Comparison of ENCODE assay signal across 15 cellular contexts in the genomic region with DNA sequence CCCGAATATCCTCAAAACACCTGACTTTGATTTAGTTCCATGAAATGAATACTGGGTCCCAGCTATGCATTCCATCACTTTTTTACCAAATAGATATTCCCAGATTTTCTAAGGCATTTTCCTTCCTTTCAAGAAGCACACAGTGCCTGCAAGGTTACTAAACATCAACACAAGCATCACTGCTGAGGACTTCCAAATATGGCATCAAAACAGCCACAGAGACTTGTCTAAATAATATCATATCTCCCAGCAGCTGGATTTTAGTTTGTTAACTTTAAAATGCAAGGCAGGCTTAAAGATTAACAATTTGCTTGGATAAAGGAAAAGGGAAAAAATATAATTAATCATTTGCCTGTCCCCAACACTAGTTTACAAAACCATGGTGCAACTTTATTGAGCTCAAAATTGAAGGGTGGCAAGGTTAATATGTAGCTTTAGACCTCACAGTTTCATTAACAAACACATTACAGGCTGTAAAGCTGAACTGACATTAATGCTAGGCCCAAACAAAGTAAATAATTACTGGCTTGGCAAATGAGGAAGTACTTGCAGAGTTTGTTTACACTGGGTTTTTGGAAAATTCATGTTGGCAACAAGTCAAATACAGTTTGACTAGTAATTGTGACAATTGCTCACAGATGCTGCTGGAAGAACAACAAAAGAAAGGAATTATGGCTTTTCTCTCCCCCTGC.
A peak's percentile ranks its signal among the peaks of the same experiment; 100 is the strongest.
DNase-seq lines count a peak whose midpoint lies in the region; ATAC-seq, FAIRE-seq and TF ChIP-seq lines count a peak whose summit lies in the region.
"Had no signal": no experiment of that assay in that cellular context is flagged by ENCODE, and none has a peak within 500 bp of the region (broad histone marks: within the 10 kb centered on the region; RNA-seq: fewer than 3 reads in every experiment).

No MANE protein-coding gene starts in this region.

- H3K27ac ChIP-seq in A549: peak overlapping the region; percentile 43 to 54; a peak in 3 of 6 replicates
- peak overlapping the region in 1 of 2 donors; percentile 38 for H3K27ac ChIP-seq in kidney (ENCODE audit: low read depth in 2 of 2, low read length in 2 of 2)
- H3K27ac ChIP-seq: SJSA1, thyroid gland had no signal

- H3K9ac ChIP-seq in kidney (ENCODE audit: low read length in 2 of 2): no peak overlapping the region

- H3K36me3 Mint-ChIP-seq in T-helper 2 cell treated with Interferon-gamma antibody and Interleukin-4, amounts not matched to agents 5 μg/mL and 100 μg/mL, for 36 hours (ENCODE audit: low read depth): no peaks in the 10 kb centered on the region

- intact Hi-C loops in kidney (cut with DNase I): no loop called here

- peak in 1 of 2 experiments; percentile 84; a peak in 3 of 6 replicates for ATAC-seq in A549

- CTCF ChIA-PET in A549 (lab: Yijun Ruan, JAX): no interaction called here

- no peak for TF ChIP-seq POLR2A in A549 (IDR thresholded peaks at IDR 0.05; ENCODE audit: low read length)

- H3K9me3 ChIP-seq in A549 (no peaks in the 10 kb centered on the region), kidney (ENCODE audit: control insufficient read depth in 1 of 2, low read length in 2 of 2) (no peaks in the 10 kb centered on the region)
- H3K9me3 ChIP-seq: BLaER1 treated with 17β-estradiol and CSF1 and Interleukin-3, amounts not matched to agents 10 nM and 100 nM; SJSA1; thyroid gland had no signal

- H3K4me1 ChIP-seq in A549 (peaks cover 31% of the 10 kb centered on the region; the same call in 2 of the 3 replicates), kidney (ENCODE audit: control insufficient read depth in 1 of 2, insufficient read depth in 1 of 2, low read depth in 1 of 2, low read length in 2 of 2) (peaks cover 0 to 5% of the 10 kb centered on the region in 2 donors)
- H3K4me1 ChIP-seq: SJSA1 had no signal

- peaks cover 3% of the 10 kb centered on the region for H3K9me3 Mint-ChIP-seq in T-helper 2 cell treated with Interferon-gamma antibody and Interleukin-4, amounts not matched to agents 5 μg/mL and 100 μg/mL, for 36 hours

- TF ChIP-seq EP300 in A549 (IDR thresholded peaks at IDR 0.05): no peak

- H3K27ac Mint-ChIP-seq in T-helper 2 cell treated with Interferon-gamma antibody and Interleukin-4, amounts not matched to agents 5 μg/mL and 100 μg/mL, for 36 hours: no peak overlapping the region

- FAIRE-seq in A549 (lab: Jason Lieb, UNC): no peak
- FAIRE-seq in TTC549 (lab: Jason Lieb, UNC): peak; percentile 56
- FAIRE-seq in kidney (lab: Jason Lieb, UNC): peak; percentile 96
- FAIRE-seq: GM18507 had no signal

- TF ChIP-seq CTCF in A549 (IDR thresholded peaks at IDR 0.05) (no peak), LNCaP clone FGC (IDR thresholded peaks at IDR 0.05; ENCODE audit: control insufficient read depth, extremely low read depth, insufficient read depth) (no peak), kidney (IDR thresholded peaks at IDR 0.05; ENCODE audit: borderline replicate concordance, extremely low read depth, insufficient read depth) (no peak)

- DNase-seq in A549 (ENCODE audit: low read depth in 1 of 2, low spot score in 1 of 2) (peak in 1 of 2 experiments; percentile 81), LNCaP clone FGC (ENCODE audit: low read depth) (peak; percentile 84), kidney (no peak), AML-193 (lab: John Stamatoyannopoulos, UW) (no peak)
- no peak for DNase-seq in T-helper 2 cell treated with Interferon-gamma antibody and Interleukin-4, amounts not matched to agents 5 μg/mL and 100 μg/mL, for 36 hours (ENCODE audit: low spot score)
- no peak for DNase-seq in stimulated activated CD4-positive, alpha-beta T cell treated with anti-CD3 and anti-CD28 coated beads, Interleukin-1b, Interleukin-23, amount 100 ng/mL, for 48 hours
- no peak for DNase-seq in stimulated activated CD4-positive, alpha-beta T cell treated with anti-CD3 and anti-CD28 coated beads, Interleukin-4, amount 100 ng/mL, for 24 hours
- DNase-seq: effector CD4-positive, alpha-beta T cell; stimulated activated CD4-positive, alpha-beta T cell treated with anti-CD3 and anti-CD28 coated beads, Interleukin-15, amount 100 ng/mL, for 24 hours; thyroid gland had no signal

- WGBS in A549 (ENCODE audit: missing lambda C conversion rate): 18% methylated on average over 1 of the region's 1 CpG

- no peak overlapping the region for H3K4me3 Mint-ChIP-seq in T-helper 2 cell treated with Interferon-gamma antibody and Interleukin-4, amounts not matched to agents 5 μg/mL and 100 μg/mL, for 36 hours

- H3K36me3 ChIP-seq in kidney (ENCODE audit: control insufficient read depth in 1 of 2, insufficient read depth in 2 of 2, low read length in 2 of 2): no peaks in the 10 kb centered on the region
- H3K36me3 ChIP-seq: BLaER1 treated with 17β-estradiol and CSF1 and Interleukin-3, amounts not matched to agents 10 nM and 100 nM; SJSA1; thyroid gland had no signal

- TF ChIP-seq RAD21 in A549 (conservative IDR thresholded peaks at IDR 0.05 in 1 of 2, IDR thresholded peaks at IDR 0.05 in 1 of 2): no peak

- POLR2A ChIA-PET in A549 (lab: Yijun Ruan, JAX): no interaction called here

- H3K4me2 ChIP-seq in A549: peak overlapping the region; percentile 43

- no peaks in the 10 kb centered on the region for H3K4me1 Mint-ChIP-seq in T-helper 2 cell treated with Interferon-gamma antibody and Interleukin-4, amounts not matched to agents 5 μg/mL and 100 μg/mL, for 36 hours (ENCODE audit: low read depth)

- H3K4me3 ChIP-seq in A549: no peak overlapping the region
- no peak overlapping the region for H3K4me3 ChIP-seq in LNCaP clone FGC (ENCODE audit: low read depth, low read length)
- H3K4me3 ChIP-seq in kidney (ENCODE audit: low read length in 2 of 2): no peak overlapping the region
- H3K4me3 ChIP-seq: BLaER1 treated with 17β-estradiol and CSF1 and Interleukin-3, amounts not matched to agents 10 nM and 100 nM; lung; SJSA1; thyroid gland had no signal

- H3K27me3 Mint-ChIP-seq in T-helper 2 cell treated with Interferon-gamma antibody and Interleukin-4, amounts not matched to agents 5 μg/mL and 100 μg/mL, for 36 hours (ENCODE audit: low read depth): no peaks in the 10 kb centered on the region

TF ChIP-seq in A549, 52 proteins besides CTCF, POLR2A, EP300 and RAD21:
- TF ChIP-seq JUN (IDR thresholded peaks at IDR 0.05) (peak in 1 of 2 experiments; percentile 23; a peak in 1 of 5 replicates), CEBPB (IDR thresholded peaks at IDR 0.05) (peak in 1 of 2 experiments; percentile 22; a peak in 1 of 4 replicates), CHD4 (IDR thresholded peaks at IDR 0.05; ENCODE audit: borderline replicate concordance) (no peak), JUNB (IDR thresholded peaks at IDR 0.05) (peak; percentile 17; the same call in 1 of the 2 replicates), GATA3 (IDR thresholded peaks at IDR 0.05; ENCODE audit: borderline replicate concordance) (peak; percentile 70)
